1 cellular context compared by ENCODE assay signal in genomic region chr22:31223786-31224191, GRCh38.
TF ChIP-seq lines count a peak whose summit lies in the region.

No MANE protein-coding gene starts in this region.

TF ChIP-seq in GM12878, 131 proteins besides CTCF, POLR2A, EP300 and RAD21 (continued from another document):
- no peak for TF ChIP-seq E2F8 (IDR thresholded peaks at IDR 0.05; ENCODE audit: low read depth, partially characterized antibody)
